Comparison of ENCODE assay signal across 9 cellular contexts in the genomic region with DNA sequence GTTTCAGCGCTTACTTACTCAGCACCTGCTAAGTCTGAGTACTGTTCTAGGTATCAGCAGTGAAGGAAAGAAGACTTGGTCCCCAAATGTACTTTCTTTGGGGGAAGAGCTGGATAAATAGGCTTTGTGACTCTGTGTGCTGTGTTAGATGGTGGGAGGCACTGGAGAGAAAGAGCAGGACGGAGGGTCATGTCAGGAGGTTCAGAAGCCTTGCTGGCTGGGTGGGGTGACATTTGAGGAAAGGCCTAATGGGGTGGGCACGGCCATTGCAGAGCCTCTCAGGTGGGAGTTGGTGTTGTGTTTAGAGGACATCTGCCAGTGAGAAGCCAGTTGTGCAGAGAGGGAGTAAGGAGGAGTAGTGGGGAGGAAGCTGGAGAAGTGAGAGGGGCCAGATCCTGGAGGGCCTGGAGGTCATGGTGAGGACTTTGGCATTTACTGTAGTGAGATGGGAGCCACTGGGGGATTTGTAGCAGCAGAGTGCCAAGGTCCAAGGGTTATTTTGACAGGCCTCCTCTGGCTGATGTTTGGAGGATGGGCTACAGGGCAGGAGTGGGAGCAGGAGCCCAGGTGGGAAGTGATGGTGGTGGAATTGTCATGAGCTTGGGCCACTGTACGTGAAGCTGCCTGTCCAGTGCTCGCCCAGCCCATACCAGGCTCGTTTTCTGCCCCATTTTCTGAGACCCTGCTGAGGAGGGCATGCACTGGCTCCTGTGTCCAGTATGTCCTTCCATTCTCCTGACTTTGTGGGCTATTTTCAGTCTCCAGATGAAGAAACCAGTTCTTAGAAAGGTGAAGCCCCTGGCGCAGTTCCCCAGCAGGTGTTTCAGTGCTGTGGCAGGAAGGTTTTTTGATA. TPM values are rescaled to one million over a fixed set of nuclear protein-coding genes. Genes with fewer than 3 reads are reported as not detected.
DNase-seq lines count a peak whose midpoint lies in the region; ATAC-seq lines count a peak whose summit lies in the region.
"Had no signal": no experiment of that assay in that cellular context is flagged by ENCODE, and none has a peak within 500 bp of the region (broad histone marks: within the 10 kb centered on the region; RNA-seq: fewer than 3 reads in every experiment).

No MANE protein-coding gene starts in this region.

- intact Hi-C loops in left colon (cut with DNase I, micrococcal nuclease) = loop anchor here in 1 of 2 donors (5.0 kb wide), 1 partner anchor 64 kb away; a partner anchor contains a TSS

- H3K27me3 Mint-ChIP-seq in T-helper 2 cell treated with Interferon-gamma antibody and Interleukin-4, amounts not matched to agents 5 μg/mL and 100 μg/mL, for 36 hours (ENCODE audit: low read depth) = no peaks in the 10 kb centered on the region
- H3K27me3 Mint-ChIP-seq in stimulated activated naive B cell treated with anti-CD40 and anti-IgM and Interleukin-4, amounts not matched to agents 10 μg/mL and 1 μg/mL and 100 μg/mL, for 72 hours = no peaks in the 10 kb centered on the region

- peaks cover 18% of the 10 kb centered on the region for H3K36me3 Mint-ChIP-seq in T-helper 2 cell treated with Interferon-gamma antibody and Interleukin-4, amounts not matched to agents 5 μg/mL and 100 μg/mL, for 36 hours (ENCODE audit: low read depth)
- H3K36me3 Mint-ChIP-seq in stimulated activated naive B cell treated with anti-CD40 and anti-IgM and Interleukin-4, amounts not matched to agents 10 μg/mL and 1 μg/mL and 100 μg/mL, for 72 hours = peaks cover 23 to 39% of the 10 kb centered on the region in 2 donors

- no peaks in the 10 kb centered on the region for H3K9me3 Mint-ChIP-seq in T-helper 2 cell treated with Interferon-gamma antibody and Interleukin-4, amounts not matched to agents 5 μg/mL and 100 μg/mL, for 36 hours
- H3K9me3 Mint-ChIP-seq in stimulated activated naive B cell treated with anti-CD40 and anti-IgM and Interleukin-4, amounts not matched to agents 10 μg/mL and 1 μg/mL and 100 μg/mL, for 72 hours = no peaks in the 10 kb centered on the region

- ATAC-seq in left colon = peak; percentile 48
- no peak for ATAC-seq in stimulated activated naive B cell treated with anti-CD40 and anti-IgM and Interleukin-4, amounts not matched to agents 10 μg/mL and 1 μg/mL and 100 μg/mL, for 72 hours (replicated peaks)

- H3K4me3 Mint-ChIP-seq in T-helper 2 cell treated with Interferon-gamma antibody and Interleukin-4, amounts not matched to agents 5 μg/mL and 100 μg/mL, for 36 hours = peak overlapping the region; percentile 32
- H3K4me3 Mint-ChIP-seq in stimulated activated naive B cell treated with anti-CD40 and anti-IgM and Interleukin-4, amounts not matched to agents 10 μg/mL and 1 μg/mL and 100 μg/mL, for 72 hours = peak overlapping the region in 1 of 2 donors; percentile 7

- H3K4me1 Mint-ChIP-seq in T-helper 2 cell treated with Interferon-gamma antibody and Interleukin-4, amounts not matched to agents 5 μg/mL and 100 μg/mL, for 36 hours (ENCODE audit: low read depth) = peaks cover 56% of the 10 kb centered on the region
- H3K4me1 Mint-ChIP-seq in stimulated activated naive B cell treated with anti-CD40 and anti-IgM and Interleukin-4, amounts not matched to agents 10 μg/mL and 1 μg/mL and 100 μg/mL, for 72 hours = peaks cover 39 to 45% of the 10 kb centered on the region in 2 donors

- H3K27ac Mint-ChIP-seq in T-helper 2 cell treated with Interferon-gamma antibody and Interleukin-4, amounts not matched to agents 5 μg/mL and 100 μg/mL, for 36 hours = peak overlapping the region; percentile 71
- H3K27ac Mint-ChIP-seq in stimulated activated naive B cell treated with anti-CD40 and anti-IgM and Interleukin-4, amounts not matched to agents 10 μg/mL and 1 μg/mL and 100 μg/mL, for 72 hours = peak overlapping the region; percentile 88

- no peak for DNase-seq in T-helper 2 cell treated with Interferon-gamma antibody and Interleukin-4, amounts not matched to agents 5 μg/mL and 100 μg/mL, for 36 hours (ENCODE audit: low spot score)
- DNase-seq in T-helper 2 cell (no peak), left colon (peak; percentile 33 to 60), NCI-H2227 (lab: John Stamatoyannopoulos, UW; ENCODE audit: unreplicated experiment) (no peak), NAMALWA (ENCODE audit: low spot score) (no peak), AG08395 (ENCODE audit: low spot score) (no peak)
- DNase-seq in activated CD8-positive, alpha-beta memory T cell treated with anti-CD3 and anti-CD28 coated beads, Interleukin-2, amount 50 U/mL, for 48 hours = peak; percentile 47
- DNase-seq in stimulated activated naive B cell treated with anti-CD40 and anti-IgM and Interleukin-4, amounts not matched to agents 10 μg/mL and 1 μg/mL and 100 μg/mL, for 72 hours = no peak
- DNase-seq: NCI-H2227 treated with DMSO at 0.1 percent for 48 hours had no signal

RNA-seq across cellular contexts. Expression of a gene that starts 0.9 kb away (rescaled TPM):
- total RNA-seq in left colon = 100 to 1,000 TPM; 262 to 489 TPM

Comparison
In these comparisons a context has a peak if more than half of its experiments do, and no peak if none do; other contexts are left out.
1. DNase-seq: peak in activated CD8-positive, alpha-beta memory T cell treated with anti-CD3 and anti-CD28 coated beads, Interleukin-2, amount 50 U/mL, for 48 hours (single experiment) and left colon (2 of 2); none in T-helper 2 cell treated with Interferon-gamma antibody and Interleukin-4, amounts not matched to agents 5 μg/mL and 100 μg/mL, for 36 hours (single experiment), T-helper 2 cell (0 of 5), stimulated activated naive B cell treated with anti-CD40 and anti-IgM and Interleukin-4, amounts not matched to agents 10 μg/mL and 1 μg/mL and 100 μg/mL, for 72 hours (single experiment), NCI-H2227 (single experiment), NAMALWA (single experiment) and AG08395 (single experiment).